10 cellular contexts compared by ENCODE assay signal in genomic region chr11:92340839-92341238, GRCh38.
A peak's percentile ranks its signal among the peaks of the same experiment; 100 is the strongest.
DNase-seq lines count a peak whose midpoint lies in the region; ATAC-seq and TF ChIP-seq lines count a peak whose summit lies in the region.
"Had no signal": no experiment of that assay in that cellular context is flagged by ENCODE, and none has a peak within 500 bp of the region (broad histone marks: within the 10 kb centered on the region; RNA-seq: fewer than 3 reads in every experiment).

No MANE protein-coding gene starts in this region.

- no peaks in the 10 kb centered on the region for H3K4me1 Mint-ChIP-seq in activated T-cell treated with anti-CD3 and anti-CD28 coated beads, Interleukin-2, amount 50 U/mL, for 4 hours (ENCODE audit: low read depth)

- no peaks in the 10 kb centered on the region for H3K36me3 Mint-ChIP-seq in activated T-cell treated with anti-CD3 and anti-CD28 coated beads, Interleukin-2, amount 50 U/mL, for 4 hours (ENCODE audit: insufficient read depth)

- DNase-seq in GDM1 (lab: John Stamatoyannopoulos, UW) = peak; percentile 17
- DNase-seq in NCI-H526 (lab: John Stamatoyannopoulos, UW) = peak; percentile 77 to 90
- DNase-seq in fibroblast of mammary gland (ENCODE audit: low read depth) = peak; percentile 42
- DNase-seq in midbrain (lab: John Stamatoyannopoulos, UW) = no peak
- DNase-seq in activated T-cell treated with anti-CD3 and anti-CD28 coated beads for 4 hours = no peak
- no peak for DNase-seq in NCI-H2029 (lab: John Stamatoyannopoulos, UW)
- no peak for DNase-seq in activated T-cell treated with anti-CD3 and anti-CD28 coated beads, Interleukin-2, amount 50 U/mL, for 4 hours
- DNase-seq: activated effector memory CD4-positive, alpha-beta T cell treated with anti-CD3 and anti-CD28 coated beads, Interleukin-2, amount 50 U/mL, for 16 hours; NCI-H524 treated with DMSO at 0.1 percent for 48 hours had no signal

- no peak overlapping the region for H3K4me3 Mint-ChIP-seq in activated T-cell treated with anti-CD3 and anti-CD28 coated beads, Interleukin-2, amount 50 U/mL, for 4 hours

- ATAC-seq in activated T-cell treated with anti-CD3 and anti-CD28 coated beads, Interleukin-2, amount 50 U/mL, for 4 hours = no peak

- no peak overlapping the region for H3K27ac ChIP-seq in 22Rv1

- H3K27me3 Mint-ChIP-seq in activated T-cell treated with anti-CD3 and anti-CD28 coated beads, Interleukin-2, amount 50 U/mL, for 4 hours (ENCODE audit: low read depth) = no peaks in the 10 kb centered on the region

- TF ChIP-seq CTCF in 22Rv1 (IDR thresholded peaks at IDR 0.05) (peak; percentile 79), fibroblast of mammary gland (conservative IDR thresholded peaks at IDR 0.05; ENCODE audit: control insufficient read depth, insufficient read depth, low read depth, low read length) (peak; percentile 56)

- H3K9me3 Mint-ChIP-seq in activated T-cell treated with anti-CD3 and anti-CD28 coated beads, Interleukin-2, amount 50 U/mL, for 4 hours = peaks cover 7% of the 10 kb centered on the region

- H3K4me3 ChIP-seq in fibroblast of mammary gland (ENCODE audit: control insufficient read depth, low read depth, low read length) = no peak overlapping the region

Comparison
In these comparisons a context has a peak if more than half of its experiments do, and no peak if none do; other contexts are left out.
1. DNase-seq: peak in GDM1 (single experiment), NCI-H526 (2 of 2) and fibroblast of mammary gland (single experiment); none in midbrain (single experiment), activated T-cell treated with anti-CD3 and anti-CD28 coated beads for 4 hours (single experiment), NCI-H2029 (single experiment) and activated T-cell treated with anti-CD3 and anti-CD28 coated beads, Interleukin-2, amount 50 U/mL, for 4 hours (single experiment).